In genomic region chr2:95728878-95729511, GRCh38 we compare ENCODE assay signal across 8 cellular contexts.
A peak's percentile ranks its signal among the peaks of the same experiment; 100 is the strongest.
DNase-seq lines count a peak whose midpoint lies in the region; ATAC-seq and TF ChIP-seq lines count a peak whose summit lies in the region.

No MANE protein-coding gene starts in this region.

- no peaks in the 10 kb centered on the region for H3K36me3 Mint-ChIP-seq in stimulated activated effector memory CD8-positive, alpha-beta T cell treated with anti-CD3 and anti-CD28 coated beads, Interleukin-12 subunit alpha, Interleukin-12 subunit beta, amount 100 ng/mL, for 72 hours

- no peak overlapping the region for H3K27ac Mint-ChIP-seq in stimulated activated effector memory CD8-positive, alpha-beta T cell treated with anti-CD3 and anti-CD28 coated beads, Interleukin-12 subunit alpha, Interleukin-12 subunit beta, amount 100 ng/mL, for 72 hours

- no peaks in the 10 kb centered on the region for H3K79me2 ChIP-seq in ACC112 (ENCODE audit: control insufficient read depth, insufficient read depth, low read length, unreplicated experiment)

- peaks cover 8% of the 10 kb centered on the region for H3K27me3 ChIP-seq in ACC112 (ENCODE audit: insufficient read depth, low read length)
- H3K27me3 ChIP-seq in SJSA1 (replicated peaks), result 0 out of 2 replicates have a peak, but pooled peaks cover 4% of the 10 kb centered on the region

- DNase-seq in NAMALWA (ENCODE audit: low spot score) (peak; percentile 69), SJSA1 (ENCODE audit: low read depth in 1 of 2, low spot score in 2 of 2) (peak; percentile 62 to 66), caudate nucleus (lab: John Stamatoyannopoulos, UW) (peak in 58 of 61 donors; percentile 6 to 93 (median 58)), kidney tubule cell (ENCODE audit: low spot score) (peak; percentile 91)
- DNase-seq in stimulated activated effector memory CD8-positive, alpha-beta T cell treated with anti-CD3 and anti-CD28 coated beads, Interleukin-12 subunit alpha, Interleukin-12 subunit beta, amount 100 ng/mL, for 72 hours (ENCODE audit: low spot score in 2 of 2), result no peak

- ATAC-seq in stimulated activated effector memory CD8-positive, alpha-beta T cell treated with anti-CD3 and anti-CD28 coated beads, Interleukin-12 subunit alpha, Interleukin-12 subunit beta, amount 100 ng/mL, for 72 hours, result peak; percentile 58
- no peak for ATAC-seq in HG02973 (IDR thresholded peaks at IDR 0.05; ENCODE audit: unreplicated experiment)

- no peaks in the 10 kb centered on the region for H3K4me1 Mint-ChIP-seq in stimulated activated effector memory CD8-positive, alpha-beta T cell treated with anti-CD3 and anti-CD28 coated beads, Interleukin-12 subunit alpha, Interleukin-12 subunit beta, amount 100 ng/mL, for 72 hours

- peak overlapping the region; percentile 55 for H2AFZ ChIP-seq in ACC112 (ENCODE audit: low read length, unreplicated experiment)

- H3K4me3 ChIP-seq in ACC112 (ENCODE audit: low read depth, low read length), result no peak overlapping the region
- H3K4me3 ChIP-seq in GM12875 (ENCODE audit: low read depth, low read length), result no peak overlapping the region
- H3K4me3 ChIP-seq in SJSA1, result no peak overlapping the region

- TF ChIP-seq CTCF in GM12875 (IDR thresholded peaks at IDR 0.05; ENCODE audit: borderline replicate concordance, insufficient read depth, low read depth, low read length), result peak; percentile 53

- no peaks in the 10 kb centered on the region for H3K9me3 ChIP-seq in SJSA1 (replicated peaks)

- H3K36me3 ChIP-seq in ACC112 (ENCODE audit: insufficient read depth, low read length) (no peaks in the 10 kb centered on the region), SJSA1 (no peaks in the 10 kb centered on the region)

- no peak overlapping the region for H3K4me3 Mint-ChIP-seq in stimulated activated effector memory CD8-positive, alpha-beta T cell treated with anti-CD3 and anti-CD28 coated beads, Interleukin-12 subunit alpha, Interleukin-12 subunit beta, amount 100 ng/mL, for 72 hours

- peaks cover 4% of the 10 kb centered on the region for H3K4me1 ChIP-seq in ACC112 (ENCODE audit: control insufficient read depth, insufficient read depth, low read length, unreplicated experiment)
- H3K4me1 ChIP-seq in SJSA1 (replicated peaks), result no peaks in the 10 kb centered on the region

- no peaks in the 10 kb centered on the region for H3K9me3 Mint-ChIP-seq in stimulated activated effector memory CD8-positive, alpha-beta T cell treated with anti-CD3 and anti-CD28 coated beads, Interleukin-12 subunit alpha, Interleukin-12 subunit beta, amount 100 ng/mL, for 72 hours

- no peak overlapping the region for H3K27ac ChIP-seq in ACC112 (ENCODE audit: low read depth, low read length)
- no peak overlapping the region for H3K27ac ChIP-seq in SJSA1
- H3K27ac ChIP-seq in caudate nucleus (ENCODE audit: low read depth, low read length), result no peak overlapping the region

Comparison
In these comparisons a context has a peak if more than half of its experiments do, and no peak if none do; other contexts are left out.
1. DNase-seq: peak in NAMALWA (single experiment), SJSA1 (2 of 2), caudate nucleus (58 of 61) and kidney tubule cell (single experiment); none in stimulated activated effector memory CD8-positive, alpha-beta T cell treated with anti-CD3 and anti-CD28 coated beads, Interleukin-12 subunit alpha, Interleukin-12 subunit beta, amount 100 ng/mL, for 72 hours (0 of 2).